Comparison of ENCODE assay signal across 8 cellular contexts in genomic region chr19:18280247-18281081, GRCh38. TPM values are rescaled to one million over a fixed set of nuclear protein-coding genes. Genes with fewer than 3 reads are reported as not detected.
DNase-seq lines count a peak whose midpoint lies in the region; ATAC-seq and TF ChIP-seq lines count a peak whose summit lies in the region.

No MANE protein-coding gene starts in this region.

- no peaks in the 10 kb centered on the region for H3K9me2 ChIP-seq in Loucy (replicated peaks; ENCODE audit: low read depth, low read length)

- H3K4me3 Mint-ChIP-seq in activated naive CD8-positive, alpha-beta T cell treated with anti-CD3 and anti-CD28 coated beads, Interleukin-2, amount 50 U/mL, for 24 hours = peak overlapping the region; percentile 98

- H3K9me3 Mint-ChIP-seq in activated naive CD8-positive, alpha-beta T cell treated with anti-CD3 and anti-CD28 coated beads, Interleukin-2, amount 50 U/mL, for 24 hours = no peaks in the 10 kb centered on the region

- peaks cover 60% of the 10 kb centered on the region for H3K79me2 ChIP-seq in Loucy (ENCODE audit: insufficient read depth, low read length)
- peaks cover 13% of the 10 kb centered on the region for H3K79me2 ChIP-seq in parathyroid adenoma

- H3K27ac ChIP-seq in parathyroid adenoma (peak overlapping the region; percentile 100), urinary bladder (ENCODE audit: low read depth) (peak overlapping the region; percentile 99)

- H3K27me3 ChIP-seq in Loucy (ENCODE audit: insufficient read depth, low read length, poor library complexity, severe bottlenecking) (peaks cover 4% of the 10 kb centered on the region), parathyroid adenoma (ENCODE audit: control insufficient read depth, insufficient read depth, low read length) (no peaks in the 10 kb centered on the region)

- H4K20me1 ChIP-seq in Loucy (ENCODE audit: insufficient read depth, low read length, poor library complexity, severe bottlenecking) = peaks cover 28% of the 10 kb centered on the region

- peaks cover 10% of the 10 kb centered on the region for H3F3A ChIP-seq in Loucy (ENCODE audit: low read depth)

- H3K9ac ChIP-seq in Loucy (ENCODE audit: low read depth, low read length, poor library complexity, severe bottlenecking) = peak overlapping the region; percentile 99
- peak overlapping the region; percentile 100 for H3K9ac ChIP-seq in parathyroid adenoma

- peaks cover 24% of the 10 kb centered on the region for H3K4me1 ChIP-seq in Loucy (ENCODE audit: insufficient read depth, low read length, poor library complexity, severe bottlenecking)
- H3K4me1 ChIP-seq in parathyroid adenoma = peaks cover 30% of the 10 kb centered on the region
- peaks cover 3% of the 10 kb centered on the region for H3K4me1 ChIP-seq in urinary bladder (ENCODE audit: insufficient read depth)

- intact Hi-C loops in cardiac septum (cut with DNase I) = loop anchor here (1.0 kb wide), 1 partner anchor 24 kb away; no protein-coding TSS in a partner anchor

- H2AFZ ChIP-seq in Loucy (ENCODE audit: low read length) (no peak overlapping the region), parathyroid adenoma (peak overlapping the region; percentile 51)

- H3K36me3 ChIP-seq in Loucy (ENCODE audit: insufficient read depth, low read length) (no peaks in the 10 kb centered on the region), parathyroid adenoma (ENCODE audit: control insufficient read depth, insufficient read depth, low read length) (peaks cover 4% of the 10 kb centered on the region), urinary bladder (ENCODE audit: insufficient read depth) (no peaks in the 10 kb centered on the region)

- no peaks in the 10 kb centered on the region for H3K9me3 ChIP-seq in Loucy (ENCODE audit: insufficient read depth, low read depth, low read length)
- H3K9me3 ChIP-seq in parathyroid adenoma (ENCODE audit: control insufficient read depth, low read length) = no peaks in the 10 kb centered on the region

- no peak for TF ChIP-seq CTCF in Loucy (conservative IDR thresholded peaks at IDR 0.05; ENCODE audit: low read length)
- TF ChIP-seq CTCF in parathyroid adenoma (IDR thresholded peaks at IDR 0.05) = no peak

- peaks cover 59% of the 10 kb centered on the region for H3K4me1 Mint-ChIP-seq in activated naive CD8-positive, alpha-beta T cell treated with anti-CD3 and anti-CD28 coated beads, Interleukin-2, amount 50 U/mL, for 24 hours

- peak overlapping the region; percentile 84 for H3K4me3 ChIP-seq in Loucy (ENCODE audit: low read length, poor library complexity, severe bottlenecking)
- peak overlapping the region; percentile 100 for H3K4me3 ChIP-seq in parathyroid adenoma (ENCODE audit: low read depth, low read length)
- H3K4me3 ChIP-seq in urinary bladder (ENCODE audit: low read depth, low read length) = peak overlapping the region; percentile 91

- ATAC-seq in GM19372 (IDR thresholded peaks at IDR 0.05; ENCODE audit: low read depth, unreplicated experiment) (peak; percentile 9), SK-N-SH treated with all-trans-retinoic acid at 6 μM for 48 hours (peak; percentile 11)
- ATAC-seq in activated naive CD8-positive, alpha-beta T cell treated with anti-CD3 and anti-CD28 coated beads, Interleukin-2, amount 50 U/mL, for 24 hours = peak; percentile 4

- H3K27me3 Mint-ChIP-seq in activated naive CD8-positive, alpha-beta T cell treated with anti-CD3 and anti-CD28 coated beads, Interleukin-2, amount 50 U/mL, for 24 hours = peaks cover 5% of the 10 kb centered on the region

- peak overlapping the region; percentile 96 for H3K27ac Mint-ChIP-seq in activated naive CD8-positive, alpha-beta T cell treated with anti-CD3 and anti-CD28 coated beads, Interleukin-2, amount 50 U/mL, for 24 hours

- H3K4me2 ChIP-seq in Loucy (ENCODE audit: low read depth, low read length, poor library complexity, severe bottlenecking) = peak overlapping the region; percentile 82
- H3K4me2 ChIP-seq in parathyroid adenoma (ENCODE audit: low read length) = peak overlapping the region; percentile 93

- under 1% methylated on average over 111 of the region's 111 CpGs for WGBS in urinary bladder

- peaks cover 37% of the 10 kb centered on the region for H3K36me3 Mint-ChIP-seq in activated naive CD8-positive, alpha-beta T cell treated with anti-CD3 and anti-CD28 coated beads, Interleukin-2, amount 50 U/mL, for 24 hours (ENCODE audit: low read depth)

- DNase-seq in C1 segment of cervical spinal cord (lab: John Stamatoyannopoulos, UW) (peak in 13 of 14 donors; percentile 22 to 87 (median 63)), cardiac septum (ENCODE audit: low spot score) (peak; percentile 91)
- DNase-seq in activated naive CD8-positive, alpha-beta T cell treated with anti-CD3 and anti-CD28 coated beads, Interleukin-2, amount 50 U/mL, for 24 hours = peak; percentile 76

TF ChIP-seq in SK-N-SH treated with all-trans-retinoic acid at 6 μM for 48 hours, 23 proteins besides CTCF, POLR2A, EP300 and RAD21:
- TF ChIP-seq PPARA (CRISPR knock-in tag; IDR thresholded peaks at IDR 0.05; ENCODE audit: borderline replicate concordance) (no peak), CSRNP3 (CRISPR knock-in tag; IDR thresholded peaks at IDR 0.05) (no peak), SNAI2 (CRISPR knock-in tag; IDR thresholded peaks at IDR 0.05) (no peak), ZNF70 (CRISPR knock-in tag; IDR thresholded peaks at IDR 0.05) (no peak), RARB (CRISPR knock-in tag; IDR thresholded peaks at IDR 0.05) (no peak), ZNF565 (CRISPR knock-in tag; conservative IDR thresholded peaks at IDR 0.05; ENCODE audit: low read depth) (no peak), ISL1 (CRISPR knock-in tag; IDR thresholded peaks at IDR 0.05) (no peak)
- TF ChIP-seq, protein P1, sequence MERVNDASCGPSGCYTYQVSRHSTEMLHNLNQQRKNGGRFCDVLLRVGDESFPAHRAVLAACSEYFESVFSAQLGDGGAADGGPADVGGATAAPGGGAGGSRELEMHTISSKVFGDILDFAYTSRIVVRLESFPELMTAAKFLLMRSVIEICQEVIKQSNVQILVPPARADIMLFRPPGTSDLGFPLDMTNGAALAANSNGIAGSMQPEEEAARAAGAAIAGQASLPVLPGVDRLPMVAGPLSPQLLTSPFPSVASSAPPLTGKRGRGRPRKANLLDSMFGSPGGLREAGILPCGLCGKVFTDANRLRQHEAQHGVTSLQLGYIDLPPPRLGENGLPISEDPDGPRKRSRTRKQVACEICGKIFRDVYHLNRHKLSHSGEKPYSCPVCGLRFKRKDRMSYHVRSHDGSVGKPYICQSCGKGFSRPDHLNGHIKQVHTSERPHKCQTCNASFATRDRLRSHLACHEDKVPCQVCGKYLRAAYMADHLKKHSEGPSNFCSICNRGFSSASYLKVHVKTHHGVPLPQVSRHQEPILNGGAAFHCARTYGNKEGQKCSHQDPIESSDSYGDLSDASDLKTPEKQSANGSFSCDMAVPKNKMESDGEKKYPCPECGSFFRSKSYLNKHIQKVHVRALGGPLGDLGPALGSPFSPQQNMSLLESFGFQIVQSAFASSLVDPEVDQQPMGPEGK (CRISPR knock-in tag; IDR thresholded peaks at IDR 0.05; ENCODE audit: borderline replicate concordance) = peak; percentile 60; the same call in 1 of the 2 replicates

RNA-seq across cellular contexts. Expression of gene JUND, which starts 1.0 kb away (rescaled TPM):
- total RNA-seq in cardiac septum (140 TPM), urinary bladder (59.5 TPM)
- polyA plus RNA-seq in urinary bladder = 473 TPM

RNA-seq across cellular contexts. Expression of gene IQCN, which starts 6.2 kb away (rescaled TPM):
- 1.1 TPM for total RNA-seq in cardiac septum
- total RNA-seq in urinary bladder = 1.3 TPM
- 1.8 TPM for polyA plus RNA-seq in urinary bladder

RNA-seq across cellular contexts. Expression of gene LSM4, which starts 42.4 kb away (rescaled TPM):
- total RNA-seq in cardiac septum (83.8 TPM), urinary bladder (56.5 TPM)
- 97.5 TPM for polyA plus RNA-seq in urinary bladder

RNA-seq across cellular contexts. Expression of gene PDE4C, which starts 54.2 kb away (rescaled TPM):
- total RNA-seq in cardiac septum (1.3 TPM), urinary bladder (1.7 TPM)
- polyA plus RNA-seq in urinary bladder = 1.1 TPM

RNA-seq across cellular contexts. Expression of gene PGPEP1, which starts 59.9 kb away (rescaled TPM):
- 45.5 TPM for total RNA-seq in cardiac septum
- total RNA-seq in urinary bladder = 13.9 TPM
- 19.0 TPM for polyA plus RNA-seq in urinary bladder

Comparison
In these comparisons a context has a peak if more than half of its experiments do, and no peak if none do; other contexts are left out.
1. Peak in every context shown above with its lines: DNase-seq, ATAC-seq, H3K4me3 ChIP-seq and H3K27ac ChIP-seq.